ENCODE assay signal across 14 cellular contexts in the genomic region with DNA sequence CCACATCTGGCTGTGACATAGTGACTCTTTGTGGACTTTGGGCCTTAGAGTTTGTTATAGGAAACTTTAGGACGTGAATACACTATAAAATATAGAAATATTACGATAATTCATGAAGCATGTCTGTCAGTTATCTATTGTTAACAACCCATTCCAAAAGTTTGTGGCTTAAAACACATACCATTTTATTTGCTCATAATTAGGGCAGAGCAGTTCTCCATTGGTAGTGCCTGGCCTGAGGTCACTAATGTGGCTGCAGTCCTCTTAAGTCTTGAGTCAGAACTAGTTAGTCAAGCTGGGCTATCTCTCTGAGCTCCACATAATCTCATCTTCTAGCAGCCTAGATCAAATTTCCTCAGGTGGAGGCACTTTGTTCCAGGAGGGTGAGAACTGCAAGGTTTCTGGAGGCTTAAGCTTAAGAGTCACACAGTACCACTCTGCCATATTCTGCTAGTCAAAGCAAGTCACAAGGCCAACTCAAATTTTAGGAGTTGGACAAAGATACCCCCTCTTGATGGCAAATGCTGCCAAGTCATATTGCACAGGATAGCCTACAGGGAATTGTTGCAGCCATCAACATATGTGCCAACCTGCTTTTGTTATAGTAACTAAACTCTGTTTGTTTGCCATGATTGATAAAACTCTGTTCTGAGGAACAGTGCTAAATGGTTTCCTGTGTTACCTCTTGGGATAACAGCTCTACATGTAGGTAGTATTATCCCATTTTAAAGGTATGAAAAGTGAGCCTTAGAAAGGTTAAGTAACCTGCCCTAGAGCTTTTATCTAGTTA. TPM values are rescaled to one million over a fixed set of nuclear protein-coding genes. Genes with fewer than 3 reads are reported as not detected.
A peak's percentile ranks its signal among the peaks of the same experiment; 100 is the strongest.
DNase-seq lines count a peak whose midpoint lies in the region; ATAC-seq and TF ChIP-seq lines count a peak whose summit lies in the region.
"Had no signal": no experiment of that assay in that cellular context is flagged by ENCODE, and none has a peak within 500 bp of the region (broad histone marks: within the 10 kb centered on the region; RNA-seq: fewer than 3 reads in every experiment).

No MANE protein-coding gene starts in this region.

- H3K4me3 ChIP-seq in BJ (ENCODE audit: low read depth, low read length) (no peak overlapping the region), astrocyte of the cerebellum (ENCODE audit: low read depth, low read length) (no peak overlapping the region), kidney epithelial cell (ENCODE audit: low read depth, low read length) (no peak overlapping the region)
- H3K4me3 ChIP-seq in CD8-positive, alpha-beta memory T cell (ENCODE audit: low read length) = no peak overlapping the region

- CTCF ChIA-PET in BJ (lab: Yijun Ruan, JAX) = interaction anchor here (1.7 kb wide), 1 partner anchor 8 kb away, joined by 4 read pairs; a partner anchor contains a TSS
- CTCF ChIA-PET in CD8-positive, alpha-beta memory T cell (lab: Charles Lee) = no interaction called here

- no peak overlapping the region for H3K27ac ChIP-seq in CD8-positive, alpha-beta memory T cell (ENCODE audit: low read depth, low read length)

- POLR2A ChIA-PET in BJ (lab: Charles Lee) = no interaction called here
- POLR2A ChIA-PET in CD8-positive, alpha-beta memory T cell (lab: Charles Lee) = no interaction called here

- no peak overlapping the region for H3K4me3 Mint-ChIP-seq in CD8-positive, alpha-beta memory T cell
- H3K4me3 Mint-ChIP-seq: activated CD4-positive, alpha-beta memory T cell treated with anti-CD3 and anti-CD28 coated beads, Interleukin-2, amount 10 ng/mL, durations not matched to agents 7 days and 5 days; effector memory CD8-positive, alpha-beta T cell; nephron progenitor cell; stimulated activated naive CD8-positive, alpha-beta T cell treated with anti-CD3 and anti-CD28 coated beads, Interleukin-15, Interleukin-2, amounts not matched to agents 100 ng/mL and 50 ng/mL, for 24 hours had no signal

- DNase-seq in BJ (ENCODE audit: low read depth) = peak; percentile 35
- DNase-seq in HT-29 (ENCODE audit: low spot score) = peak; percentile 51
- peak; percentile 59 for DNase-seq in astrocyte of the cerebellum (ENCODE audit: low read depth)
- DNase-seq in kidney epithelial cell (ENCODE audit: low read depth) = peak; percentile 43
- no peak for DNase-seq in CD8-positive, alpha-beta memory T cell
- DNase-seq: activated CD4-positive, alpha-beta memory T cell treated with anti-CD3 and anti-CD28 coated beads, Interleukin-2, amount 10 ng/mL, durations not matched to agents 7 days and 5 days; effector memory CD8-positive, alpha-beta T cell; nephron progenitor cell had no signal

- H3K4me1 Mint-ChIP-seq in CD8-positive, alpha-beta memory T cell = peaks cover 55 to 88% (median 88%) of the 10 kb centered on the region in 3 donors

- H3K27me3 ChIP-seq in BJ (ENCODE audit: control insufficient read depth, insufficient read depth, low read length) (no peaks in the 10 kb centered on the region), kidney epithelial cell (ENCODE audit: control insufficient read depth, insufficient read depth, low read length) (no peaks in the 10 kb centered on the region)
- no peaks in the 10 kb centered on the region for H3K27me3 ChIP-seq in CD8-positive, alpha-beta memory T cell (ENCODE audit: insufficient read depth, low read length, poor library complexity, severe bottlenecking)

- H3K9me3 ChIP-seq in CD8-positive, alpha-beta memory T cell (ENCODE audit: low read length) = no peaks in the 10 kb centered on the region

- no peaks in the 10 kb centered on the region for H3K27me3 Mint-ChIP-seq in CD8-positive, alpha-beta memory T cell
- H3K27me3 Mint-ChIP-seq: activated CD4-positive, alpha-beta memory T cell treated with anti-CD3 and anti-CD28 coated beads, Interleukin-2, amount 10 ng/mL, durations not matched to agents 7 days and 5 days; effector memory CD8-positive, alpha-beta T cell; stimulated activated naive CD8-positive, alpha-beta T cell treated with anti-CD3 and anti-CD28 coated beads, Interleukin-15, Interleukin-2, amounts not matched to agents 100 ng/mL and 50 ng/mL, for 24 hours had no signal

- H3K36me3 ChIP-seq in BJ (ENCODE audit: control insufficient read depth, insufficient read depth, low read length) (no peaks in the 10 kb centered on the region), kidney epithelial cell (ENCODE audit: control insufficient read depth, insufficient read depth, low read length) (no peaks in the 10 kb centered on the region)
- no peaks in the 10 kb centered on the region for H3K36me3 ChIP-seq in CD8-positive, alpha-beta memory T cell (ENCODE audit: insufficient read depth, low read length)

- peaks cover 0 to 10% (median 4%) of the 10 kb centered on the region in 3 donors for H3K36me3 Mint-ChIP-seq in CD8-positive, alpha-beta memory T cell

- H3K4me1 ChIP-seq in CD8-positive, alpha-beta memory T cell (ENCODE audit: insufficient read depth, low read length) = peaks cover 10% of the 10 kb centered on the region

- in situ Hi-C loops in astrocyte of the cerebellum (cut with HindIII; ENCODE audit: low sequenced_read_pairs) = no loop called here

- no peaks in the 10 kb centered on the region for H3K9me3 Mint-ChIP-seq in CD8-positive, alpha-beta memory T cell
- H3K9me3 Mint-ChIP-seq: activated CD4-positive, alpha-beta memory T cell treated with anti-CD3 and anti-CD28 coated beads, Interleukin-2, amount 10 ng/mL, durations not matched to agents 7 days and 5 days; effector memory CD8-positive, alpha-beta T cell; nephron progenitor cell; stimulated activated naive CD8-positive, alpha-beta T cell treated with anti-CD3 and anti-CD28 coated beads, Interleukin-15, Interleukin-2, amounts not matched to agents 100 ng/mL and 50 ng/mL, for 24 hours had no signal

- no peak for TF ChIP-seq CTCF in BJ (IDR thresholded peaks at IDR 0.05; ENCODE audit: insufficient read depth, low read depth, low read length)
- TF ChIP-seq CTCF in astrocyte of the cerebellum (IDR thresholded peaks at IDR 0.05; ENCODE audit: low read depth, low read length, missing control alignments) = no peak
- no peak for TF ChIP-seq CTCF in kidney epithelial cell (IDR thresholded peaks at IDR 0.05; ENCODE audit: insufficient read depth, low read length, poor library complexity, severe bottlenecking)

- no peak for ATAC-seq in GM19351 (IDR thresholded peaks at IDR 0.05; ENCODE audit: unreplicated experiment)
- no peak for ATAC-seq in GM18520 (IDR thresholded peaks at IDR 0.05; ENCODE audit: unreplicated experiment)
- ATAC-seq in HG02885 (IDR thresholded peaks at IDR 0.05; ENCODE audit: poor library complexity, unreplicated experiment) = no peak
- ATAC-seq: effector memory CD8-positive, alpha-beta T cell had no signal

- no peak overlapping the region for H3K27ac Mint-ChIP-seq in CD8-positive, alpha-beta memory T cell
- H3K27ac Mint-ChIP-seq: activated CD4-positive, alpha-beta memory T cell treated with anti-CD3 and anti-CD28 coated beads, Interleukin-2, amount 10 ng/mL, durations not matched to agents 7 days and 5 days; nephron progenitor cell; stimulated activated naive CD8-positive, alpha-beta T cell treated with anti-CD3 and anti-CD28 coated beads, Interleukin-15, Interleukin-2, amounts not matched to agents 100 ng/mL and 50 ng/mL, for 24 hours had no signal

RNA-seq across cellular contexts. Expression of a gene that starts 8.7 kb away (rescaled TPM):
- polyA plus RNA-seq in BJ (2011; rRNA removed) = 11.8 and 15.0 TPM in 2 replicates
- 35.9 and 48.5 TPM in 2 replicates for polyA minus RNA-seq in BJ (2011; rRNA and poly(A)+ RNA removed)
- 3.0 and 6.3 TPM in 2 replicates for total RNA-seq in HT-29 (2014; rRNA removed; shearing (Covaris generic))
- total RNA-seq in kidney epithelial cell = 12.3 TPM in 2 replicates
- total RNA-seq in CD8-positive, alpha-beta memory T cell = 10 to 100 TPM; 33.9 to 34.6 TPM
- 14.1 TPM for polyA plus RNA-seq in CD8-positive, alpha-beta memory T cell

RNA-seq across cellular contexts. Expression of a gene that starts 8.7 kb away (rescaled TPM):
- polyA plus RNA-seq in BJ (2011; rRNA removed) = 22.2 and 52.0 TPM in 2 replicates
- 3.5 and 5.0 TPM in 2 replicates for polyA minus RNA-seq in BJ (2011; rRNA and poly(A)+ RNA removed)
- 25.6 and 26.1 TPM in 2 replicates for total RNA-seq in HT-29 (2014; rRNA removed; shearing (Covaris generic))
- 59.5 and 66.7 TPM in 2 replicates for total RNA-seq in kidney epithelial cell
- 10 to 100 TPM; 85.5 to 93.2 TPM for total RNA-seq in CD8-positive, alpha-beta memory T cell
- 96.2 TPM for polyA plus RNA-seq in CD8-positive, alpha-beta memory T cell

RNA-seq across cellular contexts. Expression of a gene that starts 39.9 kb away (rescaled TPM):
- not detected in 2 replicates for polyA plus RNA-seq in BJ (2011; rRNA removed)
- polyA minus RNA-seq in BJ (2011; rRNA and poly(A)+ RNA removed) = not detected in 2 replicates
- not detected in 2 replicates for total RNA-seq in HT-29 (2014; rRNA removed; shearing (Covaris generic))
- total RNA-seq in kidney epithelial cell = not detected in 2 replicates
- not detected for total RNA-seq in CD8-positive, alpha-beta memory T cell
- polyA plus RNA-seq in CD8-positive, alpha-beta memory T cell = not detected
- total RNA-seq: activated CD4-positive, alpha-beta memory T cell treated with anti-CD3 and anti-CD28 coated beads, Interleukin-2, amount 10 ng/mL, durations not matched to agents 7 days and 5 days; NCI-H460; T-helper 1 cell treated with Interleukin-12 subunit alpha and Interleukin-12 subunit beta and Interleukin-4 antibody, amounts not matched to agents 30 ng/mL and 1 ng/mL, for 36 hours had no signal

RNA-seq across cellular contexts. Expression of a gene that starts 53.2 kb away (rescaled TPM):
- not detected in 2 replicates for polyA plus RNA-seq in BJ (2011; rRNA removed)
- not detected in 2 replicates for polyA minus RNA-seq in BJ (2011; rRNA and poly(A)+ RNA removed)
- total RNA-seq in HT-29 (2014; rRNA removed; shearing (Covaris generic)) = not detected in 2 replicates
- not detected in 2 replicates for total RNA-seq in kidney epithelial cell
- total RNA-seq in CD8-positive, alpha-beta memory T cell = not detected
- polyA plus RNA-seq in CD8-positive, alpha-beta memory T cell = not detected
- total RNA-seq: activated CD4-positive, alpha-beta memory T cell treated with anti-CD3 and anti-CD28 coated beads, Interleukin-2, amount 10 ng/mL, durations not matched to agents 7 days and 5 days; T-helper 1 cell treated with Interleukin-12 subunit alpha and Interleukin-12 subunit beta and Interleukin-4 antibody, amounts not matched to agents 30 ng/mL and 1 ng/mL, for 36 hours had no signal

Comparison
In these comparisons a context has a peak if more than half of its experiments do, and no peak if none do; other contexts are left out.
1. DNase-seq: peak in BJ (single experiment), HT-29 (single experiment), astrocyte of the cerebellum (single experiment) and kidney epithelial cell (single experiment); none in CD8-positive, alpha-beta memory T cell (0 of 5).